Comparison of ENCODE assay signal across 8 cellular contexts in genomic region chr2:69789762-69790600, GRCh38.
DNase-seq lines count a peak whose midpoint lies in the region; ATAC-seq and TF ChIP-seq lines count a peak whose summit lies in the region.

No MANE protein-coding gene starts in this region.

- ATAC-seq in GM18868 (IDR thresholded peaks at IDR 0.05; ENCODE audit: unreplicated experiment) (peak; percentile 63), HG03066 (IDR thresholded peaks at IDR 0.05; ENCODE audit: low read depth, unreplicated experiment) (peak; percentile 58)

- H3K9ac ChIP-seq in muscle layer of colon (ENCODE audit: low read length) = peak overlapping the region; percentile 6

- no peaks in the 10 kb centered on the region for H3K9me3 ChIP-seq in muscle layer of colon (ENCODE audit: low read length)

- H3K4me3 ChIP-seq in astrocyte of the spinal cord (ENCODE audit: low read depth, low read length) = no peak overlapping the region
- H3K4me3 ChIP-seq in muscle layer of colon (ENCODE audit: low read depth in 1 of 2, low read length in 2 of 2) = peak overlapping the region; percentile 7 to 49

- H3K36me3 ChIP-seq in muscle layer of colon (ENCODE audit: insufficient read depth, low read length) = peaks cover 9% of the 10 kb centered on the region

- no peak for TF ChIP-seq CTCF in astrocyte of the spinal cord (IDR thresholded peaks at IDR 0.05; ENCODE audit: low read depth, low read length)

- H3K27ac ChIP-seq in muscle layer of colon (ENCODE audit: low read depth, low read length) = peak overlapping the region; percentile 47

- in situ Hi-C loops in astrocyte of the spinal cord (cut with HindIII; ENCODE audit: low sequenced_read_pairs) = no loop called here

- no peaks in the 10 kb centered on the region for H3K27me3 ChIP-seq in muscle layer of colon (ENCODE audit: control insufficient read depth in 1 of 2, insufficient read depth in 2 of 2, low read length in 2 of 2)

- DNase-seq in astrocyte of the spinal cord (ENCODE audit: low read depth, low spot score) (peak; percentile 55), NCI-H1436 treated with DMSO at 0.1 percent for 48 hours (lab: John Stamatoyannopoulos, UW) (no peak), NCI-H128 (lab: John Stamatoyannopoulos, UW; ENCODE audit: unreplicated experiment) (no peak), NCI-H1694 (lab: John Stamatoyannopoulos, UW) (no peak)
- DNase-seq in stimulated activated CD4-positive, alpha-beta T cell treated with anti-CD3 and anti-CD28 coated beads, Interleukin-4, amount 100 ng/mL, for 1 hour = no peak

- peaks cover 22% of the 10 kb centered on the region for H3K4me1 ChIP-seq in muscle layer of colon (ENCODE audit: insufficient read depth, low read length)
